Comparison of ENCODE assay signal across 17 cellular contexts in the genomic region with DNA sequence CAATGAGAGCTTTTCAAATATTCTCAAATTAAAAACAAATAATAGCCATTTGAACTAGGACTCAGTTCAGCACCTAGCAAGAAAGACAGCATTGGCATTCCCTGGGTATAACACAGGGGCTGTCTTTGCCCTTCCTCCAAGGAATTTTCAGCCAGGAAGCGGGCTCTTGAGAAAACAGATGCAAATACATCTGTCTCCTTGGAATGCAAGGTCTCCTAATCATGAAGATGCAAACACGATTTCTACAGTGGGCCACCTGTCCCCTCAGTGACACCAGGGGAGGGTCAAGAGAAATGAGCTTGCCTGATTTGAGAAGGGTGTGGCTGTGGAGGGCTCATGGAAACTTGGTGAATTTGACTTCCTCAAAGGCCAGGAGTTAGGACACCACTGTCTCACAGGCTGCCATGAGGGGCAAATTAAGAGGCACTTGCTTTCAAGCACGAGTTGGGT. TPM values are rescaled to one million over a fixed set of nuclear protein-coding genes. Genes with fewer than 3 reads are reported as not detected.
A peak's percentile ranks its signal among the peaks of the same experiment; 100 is the strongest.
DNase-seq lines count a peak whose midpoint lies in the region; ATAC-seq and TF ChIP-seq lines count a peak whose summit lies in the region.
"Had no signal": no experiment of that assay in that cellular context is flagged by ENCODE, and none has a peak within 500 bp of the region (broad histone marks: within the 10 kb centered on the region; RNA-seq: fewer than 3 reads in every experiment).

No MANE protein-coding gene starts in this region.

- H3K4me3 ChIP-seq in HEK293 (ENCODE audit: low read depth, low read length), result no peak overlapping the region
- H3K4me3 ChIP-seq in prostate gland, result no peak overlapping the region
- H3K4me3 ChIP-seq: heart left ventricle had no signal

- 51% methylated on average over 3 of the region's 3 CpGs for WGBS in prostate gland

- H3K9me3 ChIP-seq in HEK293 (ENCODE audit: control insufficient read depth, insufficient read depth, low read depth, low read length), result no peaks in the 10 kb centered on the region
- no peaks in the 10 kb centered on the region for H3K9me3 ChIP-seq in prostate gland
- H3K9me3 ChIP-seq: heart left ventricle had no signal

- CTCF ChIA-PET in HEK293 (lab: Yijun Ruan, JAX), result interaction anchor here (0.5 to 1.0 kb wide), 3 partner anchors 41 to 168 kb away, joined by 3 to 4 read pairs (median 3); partner anchors contain the start of gene RNF43

- TF ChIP-seq POLR2A in prostate gland (IDR thresholded peaks at IDR 0.05), result no peak

- H3K27ac ChIP-seq in HEK293 (ENCODE audit: extremely low read depth, low read depth, low read length), result no peak overlapping the region
- H3K27ac ChIP-seq in prostate gland, result peak overlapping the region; percentile 42 to 45
- H3K27ac ChIP-seq: heart left ventricle had no signal

- POLR2A ChIA-PET in HEK293 (lab: Yijun Ruan, JAX), result interaction anchor here (1.5 kb wide), 1 partner anchor 24 kb away, joined by 6 read pairs; the partner anchor contains the start of gene SUPT4H1

- TF ChIP-seq CTCF in HEK293 (tag by site-specific recombination; IDR thresholded peaks at IDR 0.05), result no peak
- no peak for TF ChIP-seq CTCF in prostate gland (IDR thresholded peaks at IDR 0.05)

- H3K27me3 ChIP-seq in prostate gland (replicated peaks; ENCODE audit: insufficient read depth), result no peaks in the 10 kb centered on the region
- H3K27me3 ChIP-seq: heart left ventricle had no signal

- intact Hi-C loops in prostate gland (cut with DNase I), result no loop called here

- ATAC-seq in GM19395 (IDR thresholded peaks at IDR 0.05; ENCODE audit: unreplicated experiment), result no peak
- ATAC-seq: activated CD4-positive, alpha-beta T cell treated with anti-CD3 and anti-CD28 coated beads for 36 hours; activated CD8-positive, alpha-beta memory T cell treated with anti-CD3 and anti-CD28 coated beads, Interleukin-2, amount 10 ng/mL, durations not matched to agents 7 days and 5 days; heart left ventricle had no signal

- no peaks in the 10 kb centered on the region for H3K36me3 ChIP-seq in HEK293 (ENCODE audit: control insufficient read depth in 2 of 2, insufficient read depth in 1 of 2, low read length in 2 of 2)
- H3K36me3 ChIP-seq in prostate gland, result no peaks in the 10 kb centered on the region
- H3K36me3 ChIP-seq: heart left ventricle had no signal

- DNase-seq in NOMO-1 treated with dmso at 0.1 percent for 144 hours (lab: John Stamatoyannopoulos, UW; ENCODE audit: unreplicated experiment), result peak; percentile 54
- DNase-seq in ecto neural progenitor cell (ENCODE audit: low spot score), result peak; percentile 33
- DNase-seq in prostate gland (ENCODE audit: low spot score), result no peak
- no peak for DNase-seq in activated T-cell treated with anti-CD3 and anti-CD28 coated beads for 4 hours
- no peak for DNase-seq in activated naive CD4-positive, alpha-beta T cell (lab: John Stamatoyannopoulos, UW)
- DNase-seq: activated CD4-positive, alpha-beta T cell treated with anti-CD3 and anti-CD28 coated beads for 36 hours; activated CD8-positive, alpha-beta memory T cell treated with anti-CD3 and anti-CD28 coated beads, Interleukin-2, amount 10 ng/mL, durations not matched to agents 7 days and 5 days; effector memory CD4-positive, alpha-beta T cell; heart left ventricle; mesenchymal stem cell; NCI-H1092 treated with DMSO at 0.1 percent for 48 hours; NCI-H2081; NCI-H510A treated with DMSO at 0.1 percent for 48 hours; stimulated activated CD4-positive, alpha-beta T cell treated with anti-CD3 and anti-CD28 coated beads, Interleukin-12 subunit alpha, Interleukin-12 subunit beta, amount 100 ng/mL, for 4 hours had no signal

- H3K4me1 ChIP-seq in HEK293 (ENCODE audit: control insufficient read depth, insufficient read depth, low read length), result peaks cover 4% of the 10 kb centered on the region; the same call in 1 of the 2 replicates
- H3K4me1 ChIP-seq in prostate gland (replicated peaks), result peaks cover 11% of the 10 kb centered on the region

TF ChIP-seq in HEK293, 187 proteins besides CTCF, POLR2A, EP300 and RAD21:
- TF ChIP-seq ZBTB7A (tag by site-specific recombination; IDR thresholded peaks at IDR 0.05; ENCODE audit: low read depth), result no peak
- no peak for TF ChIP-seq ZBTB1 (tag by site-specific recombination; IDR thresholded peaks at IDR 0.05)
- no peak for TF ChIP-seq ZFHX2 (tag by site-specific recombination; conservative IDR thresholded peaks at IDR 0.05)
- TF ChIP-seq, protein P1, sequence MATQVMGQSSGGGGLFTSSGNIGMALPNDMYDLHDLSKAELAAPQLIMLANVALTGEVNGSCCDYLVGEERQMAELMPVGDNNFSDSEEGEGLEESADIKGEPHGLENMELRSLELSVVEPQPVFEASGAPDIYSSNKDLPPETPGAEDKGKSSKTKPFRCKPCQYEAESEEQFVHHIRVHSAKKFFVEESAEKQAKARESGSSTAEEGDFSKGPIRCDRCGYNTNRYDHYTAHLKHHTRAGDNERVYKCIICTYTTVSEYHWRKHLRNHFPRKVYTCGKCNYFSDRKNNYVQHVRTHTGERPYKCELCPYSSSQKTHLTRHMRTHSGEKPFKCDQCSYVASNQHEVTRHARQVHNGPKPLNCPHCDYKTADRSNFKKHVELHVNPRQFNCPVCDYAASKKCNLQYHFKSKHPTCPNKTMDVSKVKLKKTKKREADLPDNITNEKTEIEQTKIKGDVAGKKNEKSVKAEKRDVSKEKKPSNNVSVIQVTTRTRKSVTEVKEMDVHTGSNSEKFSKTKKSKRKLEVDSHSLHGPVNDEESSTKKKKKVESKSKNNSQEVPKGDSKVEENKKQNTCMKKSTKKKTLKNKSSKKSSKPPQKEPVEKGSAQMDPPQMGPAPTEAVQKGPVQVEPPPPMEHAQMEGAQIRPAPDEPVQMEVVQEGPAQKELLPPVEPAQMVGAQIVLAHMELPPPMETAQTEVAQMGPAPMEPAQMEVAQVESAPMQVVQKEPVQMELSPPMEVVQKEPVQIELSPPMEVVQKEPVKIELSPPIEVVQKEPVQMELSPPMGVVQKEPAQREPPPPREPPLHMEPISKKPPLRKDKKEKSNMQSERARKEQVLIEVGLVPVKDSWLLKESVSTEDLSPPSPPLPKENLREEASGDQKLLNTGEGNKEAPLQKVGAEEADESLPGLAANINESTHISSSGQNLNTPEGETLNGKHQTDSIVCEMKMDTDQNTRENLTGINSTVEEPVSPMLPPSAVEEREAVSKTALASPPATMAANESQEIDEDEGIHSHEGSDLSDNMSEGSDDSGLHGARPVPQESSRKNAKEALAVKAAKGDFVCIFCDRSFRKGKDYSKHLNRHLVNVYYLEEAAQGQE (tag by site-specific recombination; IDR thresholded peaks at IDR 0.05), result peak; percentile 59
- no peak for TF ChIP-seq ZNF660 (tag by site-specific recombination; IDR thresholded peaks at IDR 0.05)
- TF ChIP-seq ZFP41 (tag by site-specific recombination; IDR thresholded peaks at IDR 0.05; ENCODE audit: borderline replicate concordance), result no peak
- no peak for TF ChIP-seq ZNF146 (tag by site-specific recombination; IDR thresholded peaks at IDR 0.05)
- TF ChIP-seq ZNF24 (tag by site-specific recombination; IDR thresholded peaks at IDR 0.05), result no peak
TF ChIP-seq in HEK293: peak in this region for 1.

RNA-seq across cellular contexts. Expression of gene SUPT4H1, which starts 24.5 kb away (rescaled TPM):
- total RNA-seq in prostate gland, result 10 to 100 TPM; 44.8 to 70.0 TPM

RNA-seq across cellular contexts. Expression of gene RNF43, which starts 40.8 kb away (rescaled TPM):
- total RNA-seq in prostate gland, result 10 to 100 TPM; 29.3 to 31.9 TPM

RNA-seq across cellular contexts. Expression of gene TSPOAP1, which starts 47.9 kb away (rescaled TPM):
- total RNA-seq in prostate gland, result 10 to 100 TPM; 22.7 to 26.5 TPM
- total RNA-seq: SK-MEL-5 had no signal

Comparison
In these comparisons a context has a peak if more than half of its experiments do, and no peak if none do; other contexts are left out.
1. DNase-seq: peak in NOMO-1 treated with dmso at 0.1 percent for 144 hours (single experiment) and ecto neural progenitor cell (single experiment); none in prostate gland (single experiment), activated T-cell treated with anti-CD3 and anti-CD28 coated beads for 4 hours (single experiment) and activated naive CD4-positive, alpha-beta T cell (0 of 4).